8 cellular contexts compared by ENCODE assay signal in the genomic region with DNA sequence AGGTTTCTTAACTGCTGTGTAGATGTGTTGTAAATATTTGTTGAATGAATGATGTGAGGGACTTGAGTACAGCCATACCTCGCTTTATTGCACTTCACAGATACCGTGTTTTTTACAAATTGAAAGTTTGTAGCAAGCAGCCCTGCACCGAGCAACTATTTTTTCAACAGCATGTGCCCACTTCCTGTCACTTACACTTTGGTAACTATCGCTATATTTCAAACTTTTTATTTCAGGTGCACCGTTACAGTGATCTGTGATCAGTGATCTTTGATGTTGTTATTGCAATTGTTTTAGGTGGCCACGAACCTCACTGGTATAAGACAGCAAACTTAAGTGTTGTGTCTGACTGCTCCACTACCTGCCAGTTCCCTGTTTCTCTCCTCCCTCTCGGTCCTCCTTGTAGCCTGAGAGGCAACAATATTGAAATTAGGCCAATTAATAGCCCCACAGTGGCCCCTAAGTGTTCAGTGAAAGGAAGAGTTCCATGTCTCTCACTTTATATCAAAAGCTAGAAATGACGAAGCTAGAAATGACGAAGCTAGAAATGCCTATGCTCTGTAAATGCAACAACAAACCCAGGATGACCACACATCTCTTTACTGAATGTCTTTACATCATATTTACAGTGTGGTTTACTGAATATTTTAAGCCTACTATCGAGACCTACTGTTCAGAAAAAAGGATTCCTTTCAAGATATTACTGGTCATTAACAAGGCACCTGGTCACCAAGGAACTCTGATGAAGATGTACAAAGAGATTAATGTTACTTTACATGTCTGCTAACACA. TPM values are rescaled to one million over a fixed set of nuclear protein-coding genes. Genes with fewer than 3 reads are reported as not detected.
DNase-seq lines count a peak whose midpoint lies in the region; ATAC-seq, FAIRE-seq and TF ChIP-seq lines count a peak whose summit lies in the region.

No MANE protein-coding gene starts in this region.

- TF ChIP-seq POLR2A in GM12878 (IDR thresholded peaks at IDR 0.05; ENCODE audit: low read depth, low read length) (no peak), vagina (IDR thresholded peaks at IDR 0.05) (no peak)

- no peak overlapping the region for H3K14ac ChIP-seq in mesenchymal stem cell (ENCODE audit: low read length in 2 of 2)

- no peaks in the 10 kb centered on the region for H3K36me3 ChIP-seq in right atrium auricular region
- no peaks in the 10 kb centered on the region for H3K36me3 ChIP-seq in GM12878 (ENCODE audit: control insufficient read depth in 2 of 2, insufficient read depth in 2 of 2, low read length in 1 of 2)
- H3K36me3 ChIP-seq in mesenchymal stem cell (ENCODE audit: control insufficient read depth in 1 of 2, insufficient read depth in 2 of 2, low read depth in 1 of 2, low read length in 2 of 2): no peaks in the 10 kb centered on the region
- H3K36me3 ChIP-seq in vagina: no peaks in the 10 kb centered on the region

- TF ChIP-seq RAD21 in GM12878 (IDR thresholded peaks at IDR 0.05; ENCODE audit: insufficient read depth, low read depth, low read length): no peak

- H2AFZ ChIP-seq in GM12878 (ENCODE audit: control insufficient read depth, low read depth, low read length) (peak overlapping the region; percentile 87), mesenchymal stem cell (ENCODE audit: low read depth, low read length) (peak overlapping the region; percentile 10)

- no peak for ATAC-seq in Right ventricle myocardium superior (ENCODE audit: poor library complexity)
- no peak; the same call in 1 of the 3 replicates for ATAC-seq in GM12878

- peaks cover 35% of the 10 kb centered on the region for H3K79me2 ChIP-seq in GM12878 (ENCODE audit: control insufficient read depth, insufficient read depth, low read length)

- H2AK5ac ChIP-seq in mesenchymal stem cell (ENCODE audit: low read length, severe bottlenecking): no peak overlapping the region

- no peaks in the 10 kb centered on the region for H4K20me1 ChIP-seq in GM12878 (ENCODE audit: control insufficient read depth, insufficient read depth)

- in situ Hi-C loops in GM12878 (cut with MboI): no loop called here

- TF ChIP-seq EP300 in GM12878 (IDR thresholded peaks at IDR 0.05; ENCODE audit: borderline replicate concordance in 1 of 2, control insufficient read depth in 1 of 2, low read depth in 2 of 2, low read length in 2 of 2): no peak

- no peak overlapping the region for H4K91ac ChIP-seq in mesenchymal stem cell (ENCODE audit: low read length)

- CTCF ChIA-PET in GM12878 (lab: Yijun Ruan, JAX): interaction anchor here (1.2 kb wide), 1 partner anchor 46 kb away, joined by 3 read pairs; no protein-coding TSS in a partner anchor

- H2BK5ac ChIP-seq in mesenchymal stem cell (ENCODE audit: low read depth, low read length, poor library complexity, severe bottlenecking): no peak overlapping the region

- H3K9ac ChIP-seq in GM12878 (ENCODE audit: control insufficient read depth, insufficient read depth, low read length): peak overlapping the region; percentile 94
- H3K9ac ChIP-seq in mesenchymal stem cell (ENCODE audit: low read length): peak overlapping the region; percentile 90

- TSS peak; percentile 78 for BruUV-seq in GM12878 (replicated peaks; lab: Mats Ljungman, UMichigan)

- peak overlapping the region in 1 of 2 donors; percentile 74 for H3K27ac ChIP-seq in right atrium auricular region
- peak overlapping the region; percentile 96 for H3K27ac ChIP-seq in GM12878 (ENCODE audit: control insufficient read depth, insufficient read depth)
- H3K27ac ChIP-seq in mesenchymal stem cell (ENCODE audit: low read length, poor library complexity, severe bottlenecking): no peak overlapping the region
- peak overlapping the region; percentile 65 for H3K27ac ChIP-seq in vagina

- POLR2A ChIA-PET in GM12878 (lab: Charles Lee): no interaction called here

- intact Hi-C loops in Right ventricle myocardium superior (cut with DNase I) (loop anchor here (2.0 to 5.0 kb wide), 2 partner anchors 99 to 150 kb away; a partner anchor contains a TSS), GM12878 (cut with micrococcal nuclease; ENCODE audit: unreplicated experiment) (loop anchor here (2.0 to 5.0 kb wide), 3 partner anchors 40 to 135 kb away; no protein-coding TSS in a partner anchor), vagina (cut with DNase I) (loop anchor here (10.0 kb wide), 1 partner anchor 543 kb away; no protein-coding TSS in a partner anchor)

- H3K4ac ChIP-seq in mesenchymal stem cell (ENCODE audit: low read depth in 1 of 2, low read length in 2 of 2): no peak overlapping the region

- TF ChIP-seq CTCF in right atrium auricular region (IDR thresholded peaks at IDR 0.05): no peak
- TF ChIP-seq CTCF in GM12878 (IDR thresholded peaks at IDR 0.05 in 2 of 3, conservative IDR thresholded peaks at IDR 0.05 in 1 of 3; ENCODE audit: control insufficient read depth in 2 of 3, extremely low read depth in 1 of 3, insufficient read depth in 1 of 3, low read depth in 3 of 3, low read length in 3 of 3): no peak
- no peak for TF ChIP-seq CTCF in vagina (IDR thresholded peaks at IDR 0.05)

- H2BK120ac ChIP-seq in mesenchymal stem cell (ENCODE audit: low read depth, low read length): no peak overlapping the region

- no peak overlapping the region for H2BK12ac ChIP-seq in mesenchymal stem cell (ENCODE audit: low read length in 2 of 2)

- peak overlapping the region; percentile 62 to 72 for H3K4me3 ChIP-seq in right atrium auricular region
- H3K4me3 ChIP-seq in GM12878: peak overlapping the region; percentile 96
- peak overlapping the region; percentile 86 to 95 for H3K4me3 ChIP-seq in mesenchymal stem cell (ENCODE audit: insufficient read depth in 1 of 2, low read depth in 1 of 2, low read length in 2 of 2)
- peak overlapping the region; percentile 72 to 92 for H3K4me3 ChIP-seq in vagina

- H3K4me1 ChIP-seq in right atrium auricular region (peaks cover 0 to 19% of the 10 kb centered on the region in 2 donors), GM12878 (ENCODE audit: control insufficient read depth, insufficient read depth, low read length) (peaks cover 22% of the 10 kb centered on the region), mesenchymal stem cell (ENCODE audit: control insufficient read depth, insufficient read depth, low read depth, low read length) (peaks cover 7% of the 10 kb centered on the region), vagina (peaks cover 9% of the 10 kb centered on the region)

- peaks cover 19% of the 10 kb centered on the region for H3K79me1 ChIP-seq in mesenchymal stem cell (replicated peaks; ENCODE audit: low read length, poor library complexity, severe bottlenecking)

- no peak for DNase-seq in right atrium auricular region (ENCODE audit: low spot score)
- no peak for DNase-seq in Right ventricle myocardium superior
- DNase-seq in GM12878 (ENCODE audit: low read depth, low spot score): no peak
- DNase-seq in mesenchymal stem cell: no peak
- DNase-seq in vagina (ENCODE audit: extremely low spot score in 2 of 2): no peak
- DNase-seq in NOMO-1 treated with DMSO at 0.1 percent for 48 hours (lab: John Stamatoyannopoulos, UW; ENCODE audit: unreplicated experiment): no peak
- DNase-seq in middle frontal gyrus (ENCODE audit: extremely low spot score, low spot score): no peak
- DNase-seq in effector CD8-positive, alpha-beta T cell (lab: John Stamatoyannopoulos, UW): no peak

- no peak overlapping the region for H3K23ac ChIP-seq in mesenchymal stem cell (ENCODE audit: low read length in 2 of 2)

- H3K18ac ChIP-seq in mesenchymal stem cell (ENCODE audit: low read depth in 1 of 2, low read length in 2 of 2): no peak overlapping the region

- 14% methylated on average over 10 of the region's 10 CpGs for WGBS in GM12878 (ENCODE audit: insufficient coverage, insufficient replicate concordance, low lambda C conversion rate, missing lambda C conversion rate)
- WGBS in mesenchymal stem cell: 86% methylated on average over 8 of the region's 10 CpGs

- RAD21 ChIA-PET in GM12878 (lab: Charles Lee; ENCODE audit: unreplicated experiment): interaction anchor here (1.0 kb wide), 2 partner anchors 29 to 46 kb away, joined by 3 to 4 read pairs; no protein-coding TSS in a partner anchor

- H2BK15ac ChIP-seq in mesenchymal stem cell (ENCODE audit: low read depth, poor library complexity, severe bottlenecking): no peak overlapping the region

- SMC1A ChIA-PET in GM12878 (lab: Charles Lee; ENCODE audit: uncharacterized antibody, unreplicated experiment): interaction anchor here (1.0 to 1.1 kb wide), 2 partner anchors 8 to 87 kb away, joined by 3 to 4 read pairs; no protein-coding TSS in a partner anchor

- FAIRE-seq in GM12878 (lab: Jason Lieb, UNC): peak; percentile 35

- no peak overlapping the region for H4K8ac ChIP-seq in mesenchymal stem cell (ENCODE audit: low read length)

- no peaks in the 10 kb centered on the region for H3K27me3 ChIP-seq in right atrium auricular region
- no peaks in the 10 kb centered on the region for H3K27me3 ChIP-seq in GM12878 (replicated peaks in 1 of 2; ENCODE audit: control insufficient read depth in 2 of 2, insufficient read depth in 2 of 2, low read length in 1 of 2)
- H3K27me3 ChIP-seq in mesenchymal stem cell (ENCODE audit: control insufficient read depth in 1 of 2, insufficient read depth in 1 of 2, low read length in 2 of 2): no peaks in the 10 kb centered on the region
- H3K27me3 ChIP-seq in vagina: no peaks in the 10 kb centered on the region

- H3K4me2 ChIP-seq in GM12878 (ENCODE audit: control insufficient read depth, insufficient read depth) (peak overlapping the region; percentile 92), mesenchymal stem cell (ENCODE audit: low read length, poor library complexity, severe bottlenecking) (peak overlapping the region; percentile 81)

- H3K9me3 ChIP-seq in right atrium auricular region (no peaks in the 10 kb centered on the region), GM12878 (replicated peaks; ENCODE audit: control insufficient read depth, insufficient read depth, low read length) (no peaks in the 10 kb centered on the region; the same call in 2 of the 3 replicates), mesenchymal stem cell (ENCODE audit: control insufficient read depth, low read length) (no peaks in the 10 kb centered on the region), vagina (no peaks in the 10 kb centered on the region)

RNA-seq across cellular contexts. Expression of a gene that starts 1.0 kb away (rescaled TPM):
- total RNA-seq in right atrium auricular region: 1 to 10 TPM; 6.5 to 6.8 TPM
- 5.7 TPM for total RNA-seq in Right ventricle myocardium superior
- 390 and 402 TPM in 2 replicates for total RNA-seq in GM12878 (2013; cell fraction: nucleolus; rRNA removed)
- 39.5 and 42.4 TPM in 2 replicates for total RNA-seq in GM12878 (2014; rRNA removed)
- total RNA-seq in GM12878 (2014; rRNA removed; fragmentation: Illumina TruSeq; extraction: Trizol): 20.9 and 22.3 TPM in 2 replicates
- total RNA-seq in GM12878 (2021): 44.7 and 70.1 TPM in 2 replicates
- 36.0 TPM for polyA plus RNA-seq in GM12878 (2011; ENCODE audit: low read depth)
- 50.4 and 53.7 TPM in 2 replicates for polyA plus RNA-seq in GM12878 (2011; rRNA removed)
- 40.4 and 45.7 TPM in 2 replicates for polyA plus RNA-seq in GM12878 (2011; cell fraction: cytosol; rRNA removed)
- polyA plus RNA-seq in GM12878 (2011; cell fraction: nucleus; rRNA removed): 300 and 325 TPM in 2 replicates
- 74.6 and 75.2 TPM in 2 replicates for polyA plus RNA-seq in GM12878 (2012)
- 12.9 and 23.9 TPM in 2 replicates for polyA plus RNA-seq in GM12878 (2014; fragmentation: Illumina TruSeq; extraction: Trizol)
- polyA plus RNA-seq in GM12878 (2014; fragmentation: Nextera tagmentation; extraction: Ambion mirVana): 1 to 10 TPM; 6.3 to 6.6 TPM
- polyA plus RNA-seq in GM12878 (2014; rRNA removed): 54.1 and 66.3 TPM in 2 replicates
- 10 to 100 TPM; 30.4 to 30.5 TPM for polyA plus RNA-seq in GM12878 (2016; fragmentation: Nextera tagmentation; extraction: Ambion mirVana)
- polyA minus RNA-seq in GM12878 (2011; rRNA and poly(A)+ RNA removed): 77.6 and 90.2 TPM in 2 replicates
- polyA minus RNA-seq in GM12878 (2011; cell fraction: cytosol; rRNA and poly(A)+ RNA removed): 16.8 and 20.7 TPM in 2 replicates
- 85.6 and 115 TPM in 2 replicates for polyA minus RNA-seq in GM12878 (2011; cell fraction: nucleus; rRNA and poly(A)+ RNA removed)
- polyA plus RNA-seq in mesenchymal stem cell (2013, experiment 1 of 2): 6.0 TPM
- 5.9 TPM for polyA plus RNA-seq in mesenchymal stem cell (2013, experiment 2 of 2)
- 33.6 TPM for total RNA-seq in vagina

RNA-seq across cellular contexts. Expression of a gene that starts 7.7 kb away (rescaled TPM):
- total RNA-seq in right atrium auricular region: 10 to 100 TPM in 1 of 2 donors, 1 to 10 TPM in 1; 9.0 to 14.6 TPM
- total RNA-seq in Right ventricle myocardium superior: 21.7 TPM
- 48.6 and 60.5 TPM in 2 replicates for total RNA-seq in GM12878 (2013; cell fraction: nucleolus; rRNA removed)
- total RNA-seq in GM12878 (2014; rRNA removed): 16.6 and 22.1 TPM in 2 replicates
- total RNA-seq in GM12878 (2014; rRNA removed; fragmentation: Illumina TruSeq; extraction: Trizol): 23.2 and 24.9 TPM in 2 replicates
- total RNA-seq in GM12878 (2021): 36.5 and 37.7 TPM in 2 replicates
- polyA plus RNA-seq in GM12878 (2011; ENCODE audit: low read depth): 13.3 TPM
- polyA plus RNA-seq in GM12878 (2011; rRNA removed): 32.7 and 39.6 TPM in 2 replicates
- polyA plus RNA-seq in GM12878 (2011; cell fraction: cytosol; rRNA removed): 28.7 and 56.7 TPM in 2 replicates
- polyA plus RNA-seq in GM12878 (2011; cell fraction: nucleus; rRNA removed): 57.7 and 75.9 TPM in 2 replicates
- polyA plus RNA-seq in GM12878 (2012): 22.8 and 23.5 TPM in 2 replicates
- polyA plus RNA-seq in GM12878 (2014; fragmentation: Illumina TruSeq; extraction: Trizol): 43.7 and 77.9 TPM in 2 replicates
- 1 to 10 TPM; 4.4 to 7.4 TPM for polyA plus RNA-seq in GM12878 (2014; fragmentation: Nextera tagmentation; extraction: Ambion mirVana)
- 21.8 and 30.6 TPM in 2 replicates for polyA plus RNA-seq in GM12878 (2014; rRNA removed)
- 10 to 100 TPM; 19.3 to 25.6 TPM for polyA plus RNA-seq in GM12878 (2016; fragmentation: Nextera tagmentation; extraction: Ambion mirVana)
- 48.3 and 57.3 TPM in 2 replicates for polyA minus RNA-seq in GM12878 (2011; rRNA and poly(A)+ RNA removed)
- 16.5 and 17.2 TPM in 2 replicates for polyA minus RNA-seq in GM12878 (2011; cell fraction: cytosol; rRNA and poly(A)+ RNA removed)
- polyA minus RNA-seq in GM12878 (2011; cell fraction: nucleus; rRNA and poly(A)+ RNA removed): 24.3 and 43.1 TPM in 2 replicates
- 15.3 TPM for polyA plus RNA-seq in mesenchymal stem cell (2013, experiment 1 of 2)
- polyA plus RNA-seq in mesenchymal stem cell (2013, experiment 2 of 2): 15.2 TPM
- total RNA-seq in vagina: 24.6 TPM
